Comparison of ENCODE assay signal across 9 cellular contexts in genomic region chr7:130903358-130903974, GRCh38.
DNase-seq lines count a peak whose midpoint lies in the region; ATAC-seq and TF ChIP-seq lines count a peak whose summit lies in the region.
"Had no signal": no experiment of that assay in that cellular context is flagged by ENCODE, and none has a peak within 500 bp of the region (broad histone marks: within the 10 kb centered on the region; RNA-seq: fewer than 3 reads in every experiment).

No MANE protein-coding gene starts in this region.

- H3K27ac Mint-ChIP-seq in T-cell, result peak overlapping the region; percentile 68 to 86

- peak overlapping the region; percentile 83 for H3K4me2 ChIP-seq in fibroblast of lung (ENCODE audit: extremely low read depth, insufficient read depth, low read length)
- peak overlapping the region; percentile 68 for H3K4me2 ChIP-seq in skeletal muscle satellite cell (ENCODE audit: low read length)
- H3K4me2 ChIP-seq: KMS-11 had no signal

- H3K4me1 ChIP-seq in fibroblast of lung (ENCODE audit: control insufficient read depth, extremely low read depth, insufficient read depth, low read length), result peaks cover 48% of the 10 kb centered on the region
- H3K4me1 ChIP-seq in skeletal muscle satellite cell (ENCODE audit: control insufficient read depth, insufficient read depth, low read length), result peaks cover 82% of the 10 kb centered on the region
- peaks cover 16% of the 10 kb centered on the region for H3K4me1 ChIP-seq in ovary (ENCODE audit: insufficient read depth)

- intact Hi-C loops in ovary (cut with DNase I), result no loop called here

- H3K36me3 Mint-ChIP-seq in T-cell, result peaks cover 51% of the 10 kb centered on the region

- H3K27me3 Mint-ChIP-seq in T-cell, result no peaks in the 10 kb centered on the region

- no peaks in the 10 kb centered on the region for H3K27me3 ChIP-seq in fibroblast of lung (ENCODE audit: control insufficient read depth, insufficient read depth, low read length)
- no peaks in the 10 kb centered on the region for H3K27me3 ChIP-seq in skeletal muscle satellite cell (ENCODE audit: control insufficient read depth, insufficient read depth, low read length)
- H3K27me3 ChIP-seq in ovary, result no peaks in the 10 kb centered on the region

- peak overlapping the region; percentile 49 for H3K9ac ChIP-seq in fibroblast of lung (ENCODE audit: insufficient read depth, low read length)
- H3K9ac ChIP-seq in skeletal muscle satellite cell (ENCODE audit: low read depth, low read length), result peak overlapping the region; percentile 79
- H3K9ac ChIP-seq: KMS-11 had no signal

- H3K36me3 ChIP-seq in fibroblast of lung (ENCODE audit: control insufficient read depth, insufficient read depth, low read length), result peaks cover 24% of the 10 kb centered on the region
- peaks cover 82% of the 10 kb centered on the region for H3K36me3 ChIP-seq in skeletal muscle satellite cell (ENCODE audit: insufficient read depth, low read length)
- H3K36me3 ChIP-seq in ovary, result no peaks in the 10 kb centered on the region

- POLR2A ChIA-PET in T-cell (lab: Charles Lee), result interaction anchor here (0.7 to 1.5 kb wide), 5 partner anchors 11 to 114 kb away, joined by 3 to 8 read pairs (median 3); no protein-coding TSS in a partner anchor

- no peaks in the 10 kb centered on the region for H3K9me3 Mint-ChIP-seq in T-cell

- H3K4me3 ChIP-seq in fibroblast of lung (replicated peaks in 1 of 4; ENCODE audit: control extremely low read depth in 1 of 4, insufficient read depth in 1 of 4, low read depth in 3 of 4, low read length in 4 of 4) (peak overlapping the region in 3 of 4 experiments; percentile 2 to 31 (median 21)), skeletal muscle satellite cell (ENCODE audit: low read length) (peak overlapping the region; percentile 37), ovary (no peak overlapping the region)

- ATAC-seq in GM18873 (IDR thresholded peaks at IDR 0.05; ENCODE audit: low FRiP score, unreplicated experiment) (peak; percentile 46), T-cell (replicated peaks in 1 of 4) (peak in 1 of 4 experiments; percentile 16), HG02884 (IDR thresholded peaks at IDR 0.05; ENCODE audit: unreplicated experiment) (no peak)

- DNase-seq in T-cell, result no peak
- DNase-seq in fibroblast of lung (ENCODE audit: low read depth in 2 of 2), result peak; percentile 98 to 99
- no peak for DNase-seq in SK-N-DZ (ENCODE audit: low spot score)
- DNase-seq in ovary, result no peak
- DNase-seq in HUDEP-2 (lab: John Stamatoyannopoulos, UW; ENCODE audit: unreplicated experiment in 76 of 76), result no peak

- TF ChIP-seq CTCF in fibroblast of lung (conservative IDR thresholded peaks at IDR 0.05 in 1 of 2, IDR thresholded peaks at IDR 0.05 in 1 of 2; ENCODE audit: low read depth in 1 of 2, low read length in 2 of 2), result no peak
- TF ChIP-seq CTCF in ovary (IDR thresholded peaks at IDR 0.05), result no peak

- WGBS in ovary, 3 donors, result 50 to 59% (median 54%) methylated on average over 8 of the region's 8 CpGs

- peaks cover 61 to 87% (median 81%) of the 10 kb centered on the region in 3 donors for H3K4me1 Mint-ChIP-seq in T-cell

- H2AFZ ChIP-seq in fibroblast of lung (ENCODE audit: low read length), result no peak overlapping the region

- peaks cover 3% of the 10 kb centered on the region for H4K20me1 ChIP-seq in fibroblast of lung (ENCODE audit: control insufficient read depth, extremely low read depth, insufficient read depth, low read length)

- no peak for TF ChIP-seq POLR2A in ovary (IDR thresholded peaks at IDR 0.05)

- no peaks in the 10 kb centered on the region for H3K9me3 ChIP-seq in fibroblast of lung (ENCODE audit: control insufficient read depth, insufficient read depth, low read depth, low read length)
- no peaks in the 10 kb centered on the region for H3K9me3 ChIP-seq in skeletal muscle satellite cell (replicated peaks; ENCODE audit: low read length)
- no peaks in the 10 kb centered on the region for H3K9me3 ChIP-seq in ovary

- TF ChIP-seq EP300 in ovary (IDR thresholded peaks at IDR 0.05), result no peak

- CTCF ChIA-PET in T-cell (lab: Charles Lee), result interaction anchor here (1.0 to 1.7 kb wide), 8 partner anchors 8 to 520 kb away, joined by 3 to 8 read pairs (median 4); no protein-coding TSS in a partner anchor

- peak overlapping the region in 1 of 3 donors; percentile 18 for H3K4me3 Mint-ChIP-seq in T-cell

- H3K27ac ChIP-seq in fibroblast of lung (ENCODE audit: insufficient read depth, low read length) (peak overlapping the region; percentile 88), ovary (peak overlapping the region in 1 of 2 donors; percentile 39)
- H3K27ac ChIP-seq: KMS-11 had no signal

- peaks cover 96% of the 10 kb centered on the region for H3K79me2 ChIP-seq in fibroblast of lung (ENCODE audit: control insufficient read depth, insufficient read depth, low read length)

Comparison
In these comparisons a context has a peak if more than half of its experiments do, and no peak if none do; other contexts are left out.
1. DNase-seq: peak in fibroblast of lung (2 of 2); none in T-cell (0 of 34), SK-N-DZ (single experiment), ovary (0 of 5) and HUDEP-2 (0 of 76).